ENCODE assay signal across 8 cellular contexts in the genomic region with DNA sequence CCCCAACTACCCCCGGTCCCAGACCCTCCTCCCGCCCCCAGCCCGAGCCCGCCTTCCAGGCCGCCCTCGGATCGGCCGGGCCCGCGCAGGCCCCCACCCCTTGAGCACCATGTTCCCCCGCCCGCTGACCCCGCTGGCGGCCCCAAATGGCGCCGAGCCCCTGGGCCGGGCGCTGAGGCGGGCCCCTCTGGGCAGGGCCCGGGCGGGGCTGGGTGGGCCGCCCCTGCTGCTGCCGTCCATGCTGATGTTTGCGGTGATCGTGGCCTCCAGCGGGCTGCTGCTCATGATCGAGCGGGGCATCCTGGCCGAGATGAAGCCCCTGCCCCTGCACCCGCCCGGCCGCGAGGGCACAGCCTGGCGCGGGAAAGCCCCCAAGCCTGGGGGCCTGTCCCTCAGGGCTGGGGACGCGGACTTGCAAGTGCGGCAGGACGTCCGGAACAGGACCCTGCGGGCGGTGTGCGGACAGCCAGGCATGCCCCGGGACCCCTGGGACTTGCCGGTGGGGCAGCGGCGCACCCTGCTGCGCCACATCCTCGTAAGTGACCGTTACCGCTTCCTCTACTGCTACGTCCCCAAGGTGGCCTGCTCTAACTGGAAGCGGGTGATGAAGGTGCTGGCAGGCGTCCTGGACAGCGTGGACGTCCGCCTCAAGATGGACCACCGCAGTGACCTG. TPM values are rescaled to one million over a fixed set of nuclear protein-coding genes. Genes with fewer than 3 reads are reported as not detected.
DNase-seq lines count a peak whose midpoint lies in the region; ATAC-seq and TF ChIP-seq lines count a peak whose summit lies in the region.

No MANE protein-coding gene starts in this region.

- H3K9me3 Mint-ChIP-seq in activated CD4-positive, alpha-beta memory T cell treated with anti-CD3 and anti-CD28 coated beads, Interleukin-2, amount 10 ng/mL, durations not matched to agents 7 days and 5 days, result no peaks in the 10 kb centered on the region

- intact Hi-C loops in A673 (cut with micrococcal nuclease; ENCODE audit: unreplicated experiment), result no loop called here

- H3K4me1 Mint-ChIP-seq in activated CD4-positive, alpha-beta memory T cell treated with anti-CD3 and anti-CD28 coated beads, Interleukin-2, amount 10 ng/mL, durations not matched to agents 7 days and 5 days, result peaks cover 26% of the 10 kb centered on the region

- H3K27ac ChIP-seq in A673 (ENCODE audit: low read depth, low read length, poor library complexity, severe bottlenecking), result peak overlapping the region; percentile 69

- H3K36me3 Mint-ChIP-seq in activated CD4-positive, alpha-beta memory T cell treated with anti-CD3 and anti-CD28 coated beads, Interleukin-2, amount 10 ng/mL, durations not matched to agents 7 days and 5 days (ENCODE audit: low read depth), result no peaks in the 10 kb centered on the region

- no peak for TF ChIP-seq CTCF in A673 (conservative IDR thresholded peaks at IDR 0.05; ENCODE audit: low read depth, low read length)
- no peak for TF ChIP-seq CTCF in fibroblast of mammary gland (conservative IDR thresholded peaks at IDR 0.05; ENCODE audit: control insufficient read depth, insufficient read depth, low read depth, low read length)
- no peak for TF ChIP-seq CTCF in omental fat pad (IDR thresholded peaks at IDR 0.05)

- H3K27ac Mint-ChIP-seq in activated CD4-positive, alpha-beta memory T cell treated with anti-CD3 and anti-CD28 coated beads, Interleukin-2, amount 10 ng/mL, durations not matched to agents 7 days and 5 days, result peak overlapping the region; percentile 79

- H3K4me1 ChIP-seq in A673 (ENCODE audit: insufficient read depth, low read length, poor library complexity, severe bottlenecking), result peaks cover 6% of the 10 kb centered on the region

- POLR2A ChIA-PET in A673 (lab: Charles Lee; ENCODE audit: low non-redundant PET), result no interaction called here
- POLR2A ChIA-PET in activated CD4-positive, alpha-beta memory T cell treated with anti-CD3 and anti-CD28 coated beads, Interleukin-2, amount 10 ng/mL, durations not matched to agents 7 days and 5 days (lab: Charles Lee), result interaction anchor here (1.0 to 2.9 kb wide), 2 partner anchors 17 to 31 kb away, joined by 3 to 15 read pairs; no protein-coding TSS in a partner anchor

- peak overlapping the region; percentile 54 for H3K4me3 ChIP-seq in A673 (ENCODE audit: low read depth, low read length, poor library complexity, severe bottlenecking)
- peak overlapping the region; percentile 69 for H3K4me3 ChIP-seq in fibroblast of mammary gland (ENCODE audit: control insufficient read depth, low read depth, low read length)

- no peaks in the 10 kb centered on the region for H3K27me3 ChIP-seq in A673 (replicated peaks; ENCODE audit: insufficient read depth, low read depth, low read length, poor library complexity)

- H3K9me3 ChIP-seq in A673 (ENCODE audit: low read depth, low read length, poor library complexity, severe bottlenecking), result no peaks in the 10 kb centered on the region

- peaks cover 1% of the 10 kb centered on the region for H3K27me3 Mint-ChIP-seq in activated CD4-positive, alpha-beta memory T cell treated with anti-CD3 and anti-CD28 coated beads, Interleukin-2, amount 10 ng/mL, durations not matched to agents 7 days and 5 days

- peak; percentile 23 for ATAC-seq in GM18868 (IDR thresholded peaks at IDR 0.05; ENCODE audit: unreplicated experiment)
- ATAC-seq in HG03457 (IDR thresholded peaks at IDR 0.05; ENCODE audit: unreplicated experiment), result peak; percentile 36
- peak; percentile 29 for ATAC-seq in omental fat pad (ENCODE audit: low FRiP score)

- H3K4me3 Mint-ChIP-seq in activated CD4-positive, alpha-beta memory T cell treated with anti-CD3 and anti-CD28 coated beads, Interleukin-2, amount 10 ng/mL, durations not matched to agents 7 days and 5 days, result peak overlapping the region; percentile 92

- BruUV-seq in A673 (replicated peaks; lab: Mats Ljungman, UMichigan), result no TSS peak

- H3K36me3 ChIP-seq in A673 (ENCODE audit: insufficient read depth, low read length, poor library complexity, severe bottlenecking), result no peaks in the 10 kb centered on the region

- DNase-seq in A673 (ENCODE audit: low spot score), result no peak
- peak; percentile 41 for DNase-seq in activated CD4-positive, alpha-beta memory T cell treated with anti-CD3 and anti-CD28 coated beads, Interleukin-2, amount 10 ng/mL, durations not matched to agents 7 days and 5 days
- no peak for DNase-seq in fibroblast of mammary gland (ENCODE audit: low read depth)
- no peak for DNase-seq in omental fat pad (ENCODE audit: low spot score)
- no peak for DNase-seq in effector CD4-positive, alpha-beta T cell
- no peak for DNase-seq in NCI-H1105 (lab: John Stamatoyannopoulos, UW)

- CTCF ChIA-PET in A673 (lab: Charles Lee), result no interaction called here
- CTCF ChIA-PET in activated CD4-positive, alpha-beta memory T cell treated with anti-CD3 and anti-CD28 coated beads, Interleukin-2, amount 10 ng/mL, durations not matched to agents 7 days and 5 days (lab: Charles Lee), result no interaction called here

RNA-seq across cellular contexts. Expression of a gene that starts 0.5 kb away (rescaled TPM):
- total RNA-seq in A673 (2021) (14.3 and 17.6 TPM in 2 replicates), omental fat pad (10 to 100 TPM in 3 of 4 donors, 1 to 10 TPM in 1; 6.6 to 17.8 (median 10.1) TPM)
- 10 to 100 TPM; 13.9 to 15.9 TPM for total RNA-seq in activated CD4-positive, alpha-beta memory T cell treated with anti-CD3 and anti-CD28 coated beads, Interleukin-2, amount 10 ng/mL, durations not matched to agents 7 days and 5 days

RNA-seq across cellular contexts. Expression of a gene that starts 30.5 kb away (rescaled TPM):
- total RNA-seq in A673 (2021) (32.7 and 33.5 TPM in 2 replicates), omental fat pad (10 to 100 TPM in 3 of 4 donors, 1 to 10 TPM in 1; 9.7 to 17.4 (median 11.4) TPM)
- total RNA-seq in activated CD4-positive, alpha-beta memory T cell treated with anti-CD3 and anti-CD28 coated beads, Interleukin-2, amount 10 ng/mL, durations not matched to agents 7 days and 5 days, result 10 to 100 TPM; 26.0 to 27.0 TPM
